8 cellular contexts compared by ENCODE assay signal in genomic region chr17:17724991-17725852, GRCh38. TPM values are rescaled to one million over a fixed set of nuclear protein-coding genes. Genes with fewer than 3 reads are reported as not detected.
A peak's percentile ranks its signal among the peaks of the same experiment; 100 is the strongest.
DNase-seq lines count a peak whose midpoint lies in the region; ATAC-seq, FAIRE-seq and TF ChIP-seq lines count a peak whose summit lies in the region.

No MANE protein-coding gene starts in this region.

- no peak for FAIRE-seq in GM12878 (lab: Jason Lieb, UNC)

- H3K4me3 ChIP-seq in mammary epithelial cell (replicated peaks in 1 of 3; ENCODE audit: insufficient read depth in 1 of 3, low read depth in 2 of 3, low read length in 3 of 3) (no peak overlapping the region), GM12878 (peak overlapping the region; percentile 84), lower lobe of right lung (peak overlapping the region; percentile 60)

- TF ChIP-seq CTCF in MCF 10A (IDR thresholded peaks at IDR 0.05; ENCODE audit: unreplicated experiment) (no peak), mammary epithelial cell (conservative IDR thresholded peaks at IDR 0.05 in 1 of 2, IDR thresholded peaks at IDR 0.05 in 1 of 2; ENCODE audit: extremely low read depth in 1 of 2, insufficient read depth in 1 of 2, low read depth in 1 of 2, low read length in 2 of 2) (no peak), GM12878 (IDR thresholded peaks at IDR 0.05 in 2 of 3, conservative IDR thresholded peaks at IDR 0.05 in 1 of 3; ENCODE audit: control insufficient read depth in 2 of 3, extremely low read depth in 1 of 3, insufficient read depth in 1 of 3, low read depth in 3 of 3, low read length in 3 of 3) (no peak), lower lobe of right lung (IDR thresholded peaks at IDR 0.05) (no peak), type B pancreatic cell (conservative IDR thresholded peaks at IDR 0.05) (no peak)

- H3K27me3 Mint-ChIP-seq in MCF 10A (ENCODE audit: insufficient read depth, unreplicated experiment) (no peaks in the 10 kb centered on the region), type B pancreatic cell (peaks cover 3% of the 10 kb centered on the region)

- H4K20me1 ChIP-seq in mammary epithelial cell (ENCODE audit: insufficient read depth, low read length), result no peaks in the 10 kb centered on the region
- peaks cover 5% of the 10 kb centered on the region for H4K20me1 ChIP-seq in GM12878 (ENCODE audit: control insufficient read depth, insufficient read depth)

- WGBS in mammary epithelial cell (ENCODE audit: low coverage, missing lambda C conversion rate), result 97% methylated on average over 17 of the region's 37 CpGs
- 52% methylated on average over 23 of the region's 37 CpGs for WGBS in GM12878 (ENCODE audit: insufficient coverage, insufficient replicate concordance, low lambda C conversion rate, missing lambda C conversion rate)

- H3K4me2 ChIP-seq in mammary epithelial cell (ENCODE audit: insufficient read depth, low read depth, low read length), result no peak overlapping the region
- H3K4me2 ChIP-seq in GM12878 (ENCODE audit: control insufficient read depth, insufficient read depth), result peak overlapping the region; percentile 92

- H3K4me1 ChIP-seq in mammary epithelial cell (ENCODE audit: insufficient read depth, low read length), result peaks cover 48% of the 10 kb centered on the region
- H3K4me1 ChIP-seq in GM12878 (ENCODE audit: control insufficient read depth, insufficient read depth, low read length), result peaks cover 11% of the 10 kb centered on the region
- H3K4me1 ChIP-seq in lower lobe of right lung, result peaks cover 51% of the 10 kb centered on the region

- H3K27ac Mint-ChIP-seq in MCF 10A (ENCODE audit: low read depth, unreplicated experiment) (peak overlapping the region; percentile 46), type B pancreatic cell (peak overlapping the region; percentile 80)

- intact Hi-C loops in MCF 10A (cut with micrococcal nuclease) (no loop called here), mammary epithelial cell (cut with micrococcal nuclease) (no loop called here), GM12878 (cut with micrococcal nuclease; ENCODE audit: unreplicated experiment) (loop anchor here (5.0 kb wide), 1 partner anchor 43 kb away; the partner anchor contains the start of gene RAI1), lower lobe of right lung (cut with DNase I) (no loop called here)

- dilution Hi-C loops in mammary epithelial cell (cut with HindIII; ENCODE audit: low sequenced_read_pairs), result no loop called here

- no peaks in the 10 kb centered on the region for H3K9me3 ChIP-seq in mammary epithelial cell (replicated peaks; ENCODE audit: insufficient read depth, low read length)
- no peaks in the 10 kb centered on the region for H3K9me3 ChIP-seq in GM12878 (replicated peaks; ENCODE audit: control insufficient read depth, insufficient read depth, low read length)
- no peaks in the 10 kb centered on the region for H3K9me3 ChIP-seq in lower lobe of right lung

- CTCF ChIA-PET in MCF 10A (lab: Yijun Ruan, JAX) (interaction anchor here (1.1 kb wide), 1 partner anchor 23 kb away, joined by 3 read pairs; no protein-coding TSS in a partner anchor), mammary epithelial cell (lab: Charles Lee; ENCODE audit: low non-redundant PET) (no interaction called here), GM12878 (lab: Yijun Ruan, JAX) (interaction anchor here (0.6 to 1.1 kb wide), 4 partner anchors 34 to 308 kb away, joined by 3 to 5 read pairs (median 3); no protein-coding TSS in a partner anchor)

- H3K27me3 ChIP-seq in mammary epithelial cell (ENCODE audit: insufficient read depth, low read length) (no peaks in the 10 kb centered on the region), GM12878 (replicated peaks in 1 of 2; ENCODE audit: control insufficient read depth in 2 of 2, insufficient read depth in 2 of 2, low read length in 1 of 2) (no peaks in the 10 kb centered on the region), lower lobe of right lung (ENCODE audit: low read depth) (no peaks in the 10 kb centered on the region)

- BruUV-seq in MCF 10A (replicated peaks; lab: Mats Ljungman, UMichigan) (no TSS peak), mammary epithelial cell (replicated peaks; lab: Mats Ljungman, UMichigan) (no TSS peak), GM12878 (replicated peaks; lab: Mats Ljungman, UMichigan) (no TSS peak)

- no peak for TF ChIP-seq POLR2A in GM12878 (IDR thresholded peaks at IDR 0.05; ENCODE audit: low read depth, low read length)

- H3K79me2 ChIP-seq in mammary epithelial cell (ENCODE audit: insufficient read depth, low read length), result peaks cover 98% of the 10 kb centered on the region
- H3K79me2 ChIP-seq in GM12878 (ENCODE audit: control insufficient read depth, insufficient read depth, low read length), result peaks cover 3% of the 10 kb centered on the region

- H3K4me3 Mint-ChIP-seq in MCF 10A (ENCODE audit: unreplicated experiment) (no peak overlapping the region), type B pancreatic cell (peak overlapping the region; percentile 95)

- RAD21 ChIA-PET in GM12878 (lab: Charles Lee; ENCODE audit: unreplicated experiment), result interaction anchor here (0.6 kb wide), 1 partner anchor 136 kb away, joined by 3 read pairs; no protein-coding TSS in a partner anchor

- no peak for DNase-seq in MCF 10A (ENCODE audit: unreplicated experiment)
- no peak for DNase-seq in mammary epithelial cell
- no peak for DNase-seq in GM12878 (ENCODE audit: low read depth, low spot score)
- no peak for DNase-seq in lower lobe of right lung
- DNase-seq in type B pancreatic cell (ENCODE audit: extremely low spot score, unreplicated experiment), result no peak
- no peak for DNase-seq in midbrain (lab: John Stamatoyannopoulos, UW)
- no peak for DNase-seq in NCI-H226
- no peak for DNase-seq in activated CD4-positive, CD25-positive, alpha-beta regulatory T cell (lab: John Stamatoyannopoulos, UW)

- H3K36me3 Mint-ChIP-seq in MCF 10A (ENCODE audit: insufficient read depth, unreplicated experiment) (peaks cover 22% of the 10 kb centered on the region), type B pancreatic cell (peaks cover 7% of the 10 kb centered on the region)

- H3K4me1 Mint-ChIP-seq in MCF 10A (ENCODE audit: insufficient read depth, unreplicated experiment) (peaks cover 41% of the 10 kb centered on the region), type B pancreatic cell (ENCODE audit: unreplicated experiment) (peaks cover 49% of the 10 kb centered on the region)

- no peak for TF ChIP-seq EP300 in GM12878 (IDR thresholded peaks at IDR 0.05; ENCODE audit: borderline replicate concordance in 1 of 2, control insufficient read depth in 1 of 2, low read depth in 2 of 2, low read length in 2 of 2)

- H3K9me3 Mint-ChIP-seq in MCF 10A (ENCODE audit: unreplicated experiment), result no peaks in the 10 kb centered on the region
- no peaks in the 10 kb centered on the region for H3K9me3 Mint-ChIP-seq in type B pancreatic cell

- H2AFZ ChIP-seq in mammary epithelial cell (ENCODE audit: low read depth, low read length), result no peak overlapping the region
- H2AFZ ChIP-seq in GM12878 (ENCODE audit: control insufficient read depth, low read depth, low read length), result no peak overlapping the region

- in situ Hi-C loops in mammary epithelial cell (cut with MboI; ENCODE audit: low sequenced_read_pairs in 2 of 2), result no loop called here
- in situ Hi-C loops in GM12878 (cut with MboI), result no loop called here

- ATAC-seq in GM12878 (0 out of 3 replicates have a peak, but pooled peaks have one; percentile 9), lower lobe of right lung (no peak)

- H3K27ac ChIP-seq in mammary epithelial cell (ENCODE audit: insufficient read depth, low read depth, low read length), result no peak overlapping the region
- no peak overlapping the region for H3K27ac ChIP-seq in GM12878 (ENCODE audit: control insufficient read depth, insufficient read depth)
- H3K27ac ChIP-seq in lower lobe of right lung, result no peak overlapping the region

- no peak for TF ChIP-seq RAD21 in GM12878 (IDR thresholded peaks at IDR 0.05; ENCODE audit: insufficient read depth, low read depth, low read length)

- POLR2A ChIA-PET in MCF 10A (lab: Yijun Ruan, JAX) (interaction anchor here (0.5 to 0.7 kb wide), 2 partner anchors 112 to 794 kb away, joined by 3 read pairs; partner anchors contain the start of gene SREBF1), GM12878 (lab: Charles Lee) (interaction anchor here (0.6 to 1.7 kb wide), 9 partner anchors 14 to 309 kb away, joined by 3 to 5 read pairs (median 3); no protein-coding TSS in a partner anchor)

- SMC1A ChIA-PET in GM12878 (lab: Charles Lee; ENCODE audit: uncharacterized antibody, unreplicated experiment), result interaction anchor here (1.5 kb wide), 1 partner anchor 29 kb away, joined by 4 read pairs; no protein-coding TSS in a partner anchor

- H3K9ac ChIP-seq in mammary epithelial cell (ENCODE audit: insufficient read depth, low read length) (no peak overlapping the region), GM12878 (ENCODE audit: control insufficient read depth, insufficient read depth, low read length) (no peak overlapping the region)

- H3K36me3 ChIP-seq in mammary epithelial cell (ENCODE audit: insufficient read depth, low read length) (peaks cover 2% of the 10 kb centered on the region), GM12878 (ENCODE audit: control insufficient read depth in 2 of 2, insufficient read depth in 2 of 2, low read length in 1 of 2) (peaks cover 0 to 10% of the 10 kb centered on the region in 2 experiments; a peak in 3 of 4 replicates), lower lobe of right lung (no peaks in the 10 kb centered on the region)

TF ChIP-seq in GM12878, 131 proteins besides CTCF, POLR2A, EP300 and RAD21 (continues in another document):
- no peak for TF ChIP-seq SUPT20H (IDR thresholded peaks at IDR 0.05; ENCODE audit: borderline replicate concordance, control insufficient read depth, low read depth, low read length)

RNA-seq across cellular contexts. Expression of gene RAI1, which starts 44.0 kb away (rescaled TPM):
- total RNA-seq in MCF 10A (2022), result 30.4 and 34.6 TPM in 2 replicates
- 10 to 100 TPM; 23.8 to 41.9 TPM for total RNA-seq in mammary epithelial cell
- 4.9 TPM for polyA plus RNA-seq in mammary epithelial cell
- 8.5 TPM for polyA minus RNA-seq in mammary epithelial cell
- total RNA-seq in GM12878 (2013; cell fraction: nucleolus; rRNA removed), result 66.1 and 73.4 TPM in 2 replicates
- 7.2 and 7.4 TPM in 2 replicates for total RNA-seq in GM12878 (2014; rRNA removed)
- 7.9 and 8.7 TPM in 2 replicates for total RNA-seq in GM12878 (2014; rRNA removed; fragmentation: Illumina TruSeq; extraction: Trizol)
- 35.4 and 37.7 TPM in 2 replicates for total RNA-seq in GM12878 (2021)
- 3.1 TPM for polyA plus RNA-seq in GM12878 (2011; ENCODE audit: low read depth)
- 4.0 and 5.4 TPM in 2 replicates for polyA plus RNA-seq in GM12878 (2011; rRNA removed)
- polyA plus RNA-seq in GM12878 (2011; cell fraction: cytosol; rRNA removed), result 5.7 and 7.6 TPM in 2 replicates
- 20.2 and 25.6 TPM in 2 replicates for polyA plus RNA-seq in GM12878 (2011; cell fraction: nucleus; rRNA removed)
- 8.0 and 8.1 TPM in 2 replicates for polyA plus RNA-seq in GM12878 (2012)
- 2.5 and 5.9 TPM in 2 replicates for polyA plus RNA-seq in GM12878 (2014; fragmentation: Illumina TruSeq; extraction: Trizol)
- under 1 TPM; 0.66 to 0.74 TPM for polyA plus RNA-seq in GM12878 (2014; fragmentation: Nextera tagmentation; extraction: Ambion mirVana)
- 19.2 and 25.5 TPM in 2 replicates for polyA plus RNA-seq in GM12878 (2014; rRNA removed)
- 1 to 10 TPM; 3.1 to 6.0 TPM for polyA plus RNA-seq in GM12878 (2016; fragmentation: Nextera tagmentation; extraction: Ambion mirVana)
- 8.1 and 11.7 TPM in 2 replicates for polyA minus RNA-seq in GM12878 (2011; rRNA and poly(A)+ RNA removed)
- 8.3 and 9.1 TPM in 2 replicates for polyA minus RNA-seq in GM12878 (2011; cell fraction: cytosol; rRNA and poly(A)+ RNA removed)
- polyA minus RNA-seq in GM12878 (2011; cell fraction: nucleus; rRNA and poly(A)+ RNA removed), result 10.0 and 21.0 TPM in 2 replicates
- 31.1 TPM for total RNA-seq in lower lobe of right lung
- 61.1 and 61.3 TPM in 2 replicates for total RNA-seq in type B pancreatic cell (ENCODE audit: low replicate concordance)

Comparison
In these comparisons a context has a peak if more than half of its experiments do, and no peak if none do; other contexts are left out.
1. H3K4me3 ChIP-seq: peak in GM12878 (single experiment) and lower lobe of right lung (single experiment); none in mammary epithelial cell (0 of 3).